ENCODE assay signal across 18 cellular contexts in the genomic region with DNA sequence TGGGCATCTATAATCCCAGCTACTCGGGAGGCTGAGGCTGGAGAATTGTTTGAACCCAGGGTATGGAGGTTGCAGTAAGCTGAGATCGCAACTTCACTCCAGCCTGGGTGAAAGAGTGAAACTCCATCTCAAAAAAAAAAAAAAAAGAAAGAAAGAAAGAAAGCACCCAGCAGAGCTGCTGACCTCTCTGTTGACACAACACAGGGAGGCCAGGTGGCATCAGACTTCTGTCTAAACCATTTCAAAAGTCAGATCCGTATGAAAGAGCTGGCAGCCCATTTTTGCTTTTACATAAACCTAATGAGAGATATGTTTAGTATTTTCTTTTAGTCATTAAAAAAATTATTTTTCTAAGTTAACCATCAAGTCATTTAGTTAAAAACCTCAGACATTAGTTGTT.
"Had no signal": no experiment of that assay in that cellular context is flagged by ENCODE, and none has a peak within 500 bp of the region (broad histone marks: within the 10 kb centered on the region; RNA-seq: fewer than 3 reads in every experiment).

No MANE protein-coding gene starts in this region.

- H3K4me3 Mint-ChIP-seq: naive thymus-derived CD4-positive, alpha-beta T cell; neural progenitor cell; type B pancreatic cell had no signal

- H3K9me3 ChIP-seq: ovary had no signal

- H3K4me1 ChIP-seq: neural progenitor cell had no signal

- DNase-seq: dorsolateral prefrontal cortex; effector CD8-positive, alpha-beta T cell; heart left ventricle; hippocampal formation; left colon; mammary epithelial cell; naive thymus-derived CD4-positive, alpha-beta T cell; nucleus accumbens; ovary; right cardiac atrium; stimulated activated CD4-positive, alpha-beta T cell treated with anti-CD3 and anti-CD28 coated beads, Interleukin-2, amount 100 ng/mL, for 48 hours; stimulated activated naive CD4-positive, alpha-beta T cell treated with Interleukin-2 at 50 U/mL for 16 hours had no signal

- H3K27ac Mint-ChIP-seq: neural progenitor cell, progenitor cell of endocrine pancreas, type B pancreatic cell had no signal

- H3K36me3 ChIP-seq: heart left ventricle, neural progenitor cell, ovary had no signal

- H3K27me3 ChIP-seq: heart left ventricle, neural progenitor cell, ovary had no signal

- H3K4me1 Mint-ChIP-seq: neural progenitor cell had no signal

- H3K4me3 ChIP-seq: coronary artery, dorsolateral prefrontal cortex, heart left ventricle, neural progenitor cell, ovary, smooth muscle cell had no signal

- H3K27ac ChIP-seq: coronary artery, dorsolateral prefrontal cortex, heart left ventricle, neural progenitor cell, ovary had no signal

- H3K27me3 Mint-ChIP-seq: naive thymus-derived CD4-positive, alpha-beta T cell; progenitor cell of endocrine pancreas; type B pancreatic cell had no signal

- ATAC-seq: esophagus mucosa; heart left ventricle; left colon; naive thymus-derived CD4-positive, alpha-beta T cell; right cardiac atrium had no signal
